Comparison of ENCODE assay signal across 23 cellular contexts in genomic region chr6:5590187-5590586, GRCh38.
DNase-seq lines count a peak whose midpoint lies in the region; ATAC-seq lines count a peak whose summit lies in the region.
"Had no signal": no experiment of that assay in that cellular context is flagged by ENCODE, and none has a peak within 500 bp of the region (broad histone marks: within the 10 kb centered on the region; RNA-seq: fewer than 3 reads in every experiment).

No MANE protein-coding gene starts in this region.

- peak; percentile 4 for DNase-seq in NCI-H2171 treated with DMSO at 0.1 percent for 48 hours (lab: John Stamatoyannopoulos, UW)
- no peak for DNase-seq in NCI-H2171 (lab: John Stamatoyannopoulos, UW)
- peak; percentile 31 for DNase-seq in NCI-H2196 treated with DMSO at 0.1 percent for 48 hours (lab: John Stamatoyannopoulos, UW; ENCODE audit: unreplicated experiment)
- DNase-seq in cardiac septum (ENCODE audit: low spot score): peak; percentile 73
- peak; percentile 22 for DNase-seq in pons (ENCODE audit: low spot score)
- no peak for DNase-seq in effector CD4-positive, alpha-beta T cell
- DNase-seq in activated CD8-positive, alpha-beta memory T cell treated with anti-CD3 and anti-CD28 coated beads, Interleukin-2, amount 10 ng/mL, durations not matched to agents 7 days and 5 days: no peak
- DNase-seq: activated CD4-positive, alpha-beta T cell treated with anti-CD3 and anti-CD28 coated beads for 4 hours; activated effector memory CD4-positive, alpha-beta T cell treated with anti-CD3 and anti-CD28 coated beads, Interleukin-2, amount 50 U/mL, for 16 hours; activated naive CD8-positive, alpha-beta T cell treated with anti-CD3 and anti-CD28 coated beads, Interleukin-2, amount 10 ng/mL, durations not matched to agents 7 days and 5 days; AML-193; CD4-positive, CD25-positive, alpha-beta regulatory T cell; H9; islet precursor cell; mucosa of descending colon; NCI-H1417 treated with DMSO at 0.1 percent for 48 hours; NCI-H748 treated with DMSO at 0.1 percent for 48 hours; stimulated activated CD4-positive, alpha-beta T cell treated with anti-CD3 and anti-CD28 coated beads, Interleukin-15, amount 100 ng/mL, for 24 hours; stimulated activated CD4-positive, alpha-beta T cell treated with anti-CD3 and anti-CD28 coated beads, Interleukin-4, amount 100 ng/mL, for 4 hours; T-cell; WERI-Rb-1 had no signal

- intact Hi-C loops in cardiac septum (cut with DNase I): no loop called here

- no peak for ATAC-seq in activated CD8-positive, alpha-beta memory T cell treated with anti-CD3 and anti-CD28 coated beads, Interleukin-2, amount 10 ng/mL, durations not matched to agents 7 days and 5 days
- ATAC-seq in GM21360 (IDR thresholded peaks at IDR 0.05; ENCODE audit: unreplicated experiment): no peak
- ATAC-seq: mucosa of descending colon; natural killer cell treated with Interleukin-12 subunit alpha and Interleukin-12 subunit beta and Interleukin-15 and Interleukin-18, amount 100 ng/mL, for 72 hours; T-cell had no signal

- H3K9me3 Mint-ChIP-seq in activated CD8-positive, alpha-beta memory T cell treated with anti-CD3 and anti-CD28 coated beads, Interleukin-2, amount 10 ng/mL, durations not matched to agents 7 days and 5 days (ENCODE audit: low read depth): peaks cover 5% of the 10 kb centered on the region

- CTCF ChIA-PET in activated CD8-positive, alpha-beta memory T cell treated with anti-CD3 and anti-CD28 coated beads, Interleukin-2, amount 10 ng/mL, durations not matched to agents 7 days and 5 days (lab: Charles Lee): interaction anchor here (1.0 kb wide), 1 partner anchor 69 kb away, joined by 3 read pairs; no protein-coding TSS in a partner anchor

- no peaks in the 10 kb centered on the region for H3K4me1 Mint-ChIP-seq in activated CD8-positive, alpha-beta memory T cell treated with anti-CD3 and anti-CD28 coated beads, Interleukin-2, amount 10 ng/mL, durations not matched to agents 7 days and 5 days
- H3K4me1 Mint-ChIP-seq: activated naive CD8-positive, alpha-beta T cell treated with anti-CD3 and anti-CD28 coated beads, Interleukin-2, amount 10 ng/mL, durations not matched to agents 7 days and 5 days; T-cell had no signal

- no peak overlapping the region for H3K4me3 Mint-ChIP-seq in activated CD8-positive, alpha-beta memory T cell treated with anti-CD3 and anti-CD28 coated beads, Interleukin-2, amount 10 ng/mL, durations not matched to agents 7 days and 5 days
- H3K4me3 Mint-ChIP-seq: activated naive CD8-positive, alpha-beta T cell treated with anti-CD3 and anti-CD28 coated beads, Interleukin-2, amount 10 ng/mL, durations not matched to agents 7 days and 5 days; CD4-positive, CD25-positive, alpha-beta regulatory T cell; H9; natural killer cell treated with Interleukin-12 subunit alpha and Interleukin-12 subunit beta and Interleukin-15 and Interleukin-18, amount 100 ng/mL, for 72 hours; T-cell had no signal

- no peak overlapping the region for H3K27ac Mint-ChIP-seq in activated CD8-positive, alpha-beta memory T cell treated with anti-CD3 and anti-CD28 coated beads, Interleukin-2, amount 10 ng/mL, durations not matched to agents 7 days and 5 days
- H3K27ac Mint-ChIP-seq: activated naive CD8-positive, alpha-beta T cell treated with anti-CD3 and anti-CD28 coated beads, Interleukin-2, amount 10 ng/mL, durations not matched to agents 7 days and 5 days; CD4-positive, CD25-positive, alpha-beta regulatory T cell; H9; natural killer cell treated with Interleukin-12 subunit alpha and Interleukin-12 subunit beta and Interleukin-15 and Interleukin-18, amount 100 ng/mL, for 72 hours; T-cell had no signal

- peaks cover 8% of the 10 kb centered on the region for H3K36me3 Mint-ChIP-seq in activated CD8-positive, alpha-beta memory T cell treated with anti-CD3 and anti-CD28 coated beads, Interleukin-2, amount 10 ng/mL, durations not matched to agents 7 days and 5 days

- H3K27me3 Mint-ChIP-seq in activated CD8-positive, alpha-beta memory T cell treated with anti-CD3 and anti-CD28 coated beads, Interleukin-2, amount 10 ng/mL, durations not matched to agents 7 days and 5 days: no peaks in the 10 kb centered on the region
- H3K27me3 Mint-ChIP-seq: activated naive CD8-positive, alpha-beta T cell treated with anti-CD3 and anti-CD28 coated beads, Interleukin-2, amount 10 ng/mL, durations not matched to agents 7 days and 5 days; CD4-positive, CD25-positive, alpha-beta regulatory T cell; natural killer cell treated with Interleukin-12 subunit alpha and Interleukin-12 subunit beta and Interleukin-15 and Interleukin-18, amount 100 ng/mL, for 72 hours; T-cell had no signal

Comparison
In these comparisons a context has a peak if more than half of its experiments do, and no peak if none do; other contexts are left out.
1. DNase-seq: peak in NCI-H2171 treated with DMSO at 0.1 percent for 48 hours (single experiment), NCI-H2196 treated with DMSO at 0.1 percent for 48 hours (single experiment), cardiac septum (single experiment) and pons (single experiment); none in NCI-H2171 (single experiment), effector CD4-positive, alpha-beta T cell (single experiment) and activated CD8-positive, alpha-beta memory T cell treated with anti-CD3 and anti-CD28 coated beads, Interleukin-2, amount 10 ng/mL, durations not matched to agents 7 days and 5 days (single experiment).